In genomic region chr3:67897686-67898336, GRCh38 we compare ENCODE assay signal across 21 cellular contexts.
DNase-seq lines count a peak whose midpoint lies in the region; ATAC-seq lines count a peak whose summit lies in the region.
"Had no signal": no experiment of that assay in that cellular context is flagged by ENCODE, and none has a peak within 500 bp of the region (broad histone marks: within the 10 kb centered on the region; RNA-seq: fewer than 3 reads in every experiment).

No MANE protein-coding gene starts in this region.

- H3K4me1 ChIP-seq in trophoblast cell (ENCODE audit: control insufficient read depth in 1 of 2, insufficient read depth in 2 of 2, low read length in 2 of 2): no peaks in the 10 kb centered on the region
- H3K4me1 ChIP-seq: SJSA1 had no signal

- WGBS in trophoblast cell (ENCODE audit: extremely low coverage, insufficient coverage, insufficient read length): no CpG with 5 or more reads among the region's 12 CpGs

- H3K18ac ChIP-seq in trophoblast cell (ENCODE audit: low read length): no peak overlapping the region

- H3K27me3 ChIP-seq in trophoblast cell (ENCODE audit: insufficient read depth, low read length): no peaks in the 10 kb centered on the region
- H3K27me3 ChIP-seq: MG63, SJSA1 had no signal

- no peak overlapping the region for H3K23ac ChIP-seq in trophoblast cell (ENCODE audit: low read length)

- no peak overlapping the region for H3K14ac ChIP-seq in trophoblast cell (ENCODE audit: low read length)

- H3K4me3 ChIP-seq in trophoblast cell (ENCODE audit: low read depth, low read length): no peak overlapping the region
- H3K4me3 ChIP-seq: GM12878, MG63, SJSA1 had no signal

- H2BK120ac ChIP-seq in trophoblast cell (ENCODE audit: insufficient read depth, low read length, poor library complexity): no peak overlapping the region

- DNase-seq in Ammon's horn (ENCODE audit: low spot score) (peak; percentile 57), ELR (ENCODE audit: low read depth) (peak; percentile 3), NCI-H526 treated with DMSO at 0.1 percent for 48 hours (lab: John Stamatoyannopoulos, UW) (peak; percentile 96), inferior parietal cortex (ENCODE audit: extremely low spot score) (peak; percentile 20), NCI-H187 (lab: John Stamatoyannopoulos, UW) (no peak), trophoblast cell (no peak), HuH-7 (ENCODE audit: low spot score) (no peak)
- DNase-seq: ACHN, GOT3, HCEC 1CT, Kasumi-1, MG63, NCI-H1417, NCI-H1694 treated with DMSO at 0.1 percent for 48 hours, NCI-H510A, NCI-H774 had no signal

- no peaks in the 10 kb centered on the region for H3K79me2 ChIP-seq in trophoblast cell (ENCODE audit: control insufficient read depth, insufficient read depth, low read length, poor library complexity)

- no peak overlapping the region for H3K4me2 ChIP-seq in trophoblast cell (ENCODE audit: low read length)

- H2AK5ac ChIP-seq in trophoblast cell (ENCODE audit: low read length): no peak overlapping the region

- H3K27ac ChIP-seq in trophoblast cell (ENCODE audit: low read depth, low read length): no peak overlapping the region
- H3K27ac ChIP-seq: 22Rv1, SJSA1 had no signal

- H3K36me3 ChIP-seq in trophoblast cell (ENCODE audit: control insufficient read depth in 1 of 2, insufficient read depth in 2 of 2, low read length in 2 of 2): no peaks in the 10 kb centered on the region
- H3K36me3 ChIP-seq: MG63, SJSA1 had no signal

- H3K79me1 ChIP-seq in trophoblast cell (ENCODE audit: low read length): no peaks in the 10 kb centered on the region

- H2BK12ac ChIP-seq in trophoblast cell (ENCODE audit: low read length): no peak overlapping the region

- H4K12ac ChIP-seq in trophoblast cell (ENCODE audit: low read depth, low read length): no peak overlapping the region

- H3K9me3 ChIP-seq in trophoblast cell (ENCODE audit: insufficient read depth, low read depth, low read length): no peaks in the 10 kb centered on the region
- H3K9me3 ChIP-seq: MG63, SJSA1 had no signal

- H2AFZ ChIP-seq in trophoblast cell (ENCODE audit: insufficient read depth, low read length, poor library complexity): no peak overlapping the region

- H4K91ac ChIP-seq in trophoblast cell (ENCODE audit: low read depth, low read length): no peak overlapping the region

- no peak overlapping the region for H2BK5ac ChIP-seq in trophoblast cell (ENCODE audit: low read depth, low read length, poor library complexity)

- ATAC-seq in HG03097 (IDR thresholded peaks at IDR 0.05; ENCODE audit: low FRiP score, unreplicated experiment): no peak
- ATAC-seq: GM12878, Right ventricle myocardium inferior had no signal

- no peak overlapping the region for H3K4ac ChIP-seq in trophoblast cell (ENCODE audit: low read depth, low read length)

- H4K8ac ChIP-seq in trophoblast cell (ENCODE audit: low read depth, low read length): no peak overlapping the region

- H3K9ac ChIP-seq in trophoblast cell (ENCODE audit: low read length): no peak overlapping the region

Comparison
In these comparisons a context has a peak if more than half of its experiments do, and no peak if none do; other contexts are left out.
1. DNase-seq: peak in Ammon's horn (single experiment), ELR (single experiment), NCI-H526 treated with DMSO at 0.1 percent for 48 hours (single experiment) and inferior parietal cortex (single experiment); none in NCI-H187 (0 of 2), trophoblast cell (0 of 2) and HuH-7 (single experiment).